In the genomic region with DNA sequence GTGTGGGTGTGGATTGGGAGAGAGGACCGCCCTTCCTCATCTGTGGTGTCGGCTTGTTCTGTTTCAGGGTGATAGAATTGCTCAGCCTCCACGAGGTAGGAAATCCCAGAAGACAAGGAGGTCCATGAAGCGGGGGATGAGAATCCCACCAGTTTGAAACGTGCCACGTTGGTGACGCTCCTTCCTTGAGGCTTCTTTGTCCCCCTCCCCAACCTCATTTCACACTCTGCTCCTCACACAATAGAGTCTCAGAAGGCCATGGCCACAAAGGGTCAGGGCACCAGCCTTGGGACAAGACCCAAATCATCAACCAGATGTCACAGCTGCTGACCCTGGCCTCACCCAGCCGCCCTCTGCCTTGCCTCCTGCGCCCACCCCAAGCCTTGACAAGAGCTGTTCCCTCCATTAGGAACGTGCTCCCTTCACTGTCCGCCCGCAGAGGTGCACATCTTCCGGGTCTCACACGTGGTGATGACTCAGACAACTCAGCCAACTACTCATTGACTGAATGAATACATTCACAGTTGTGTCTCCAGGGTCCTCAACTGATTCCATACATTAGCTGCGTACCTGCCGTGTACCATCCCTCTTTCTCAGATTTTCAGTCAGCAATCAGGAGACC, we compare ENCODE assay signal across 1 cellular context.
TF ChIP-seq lines count a peak whose summit lies in the region.

No MANE protein-coding gene starts in this region.

TF ChIP-seq in HepG2, 621 proteins besides CTCF, POLR2A, EP300 and RAD21 (continued from another document):
- TF ChIP-seq, protein P1, sequence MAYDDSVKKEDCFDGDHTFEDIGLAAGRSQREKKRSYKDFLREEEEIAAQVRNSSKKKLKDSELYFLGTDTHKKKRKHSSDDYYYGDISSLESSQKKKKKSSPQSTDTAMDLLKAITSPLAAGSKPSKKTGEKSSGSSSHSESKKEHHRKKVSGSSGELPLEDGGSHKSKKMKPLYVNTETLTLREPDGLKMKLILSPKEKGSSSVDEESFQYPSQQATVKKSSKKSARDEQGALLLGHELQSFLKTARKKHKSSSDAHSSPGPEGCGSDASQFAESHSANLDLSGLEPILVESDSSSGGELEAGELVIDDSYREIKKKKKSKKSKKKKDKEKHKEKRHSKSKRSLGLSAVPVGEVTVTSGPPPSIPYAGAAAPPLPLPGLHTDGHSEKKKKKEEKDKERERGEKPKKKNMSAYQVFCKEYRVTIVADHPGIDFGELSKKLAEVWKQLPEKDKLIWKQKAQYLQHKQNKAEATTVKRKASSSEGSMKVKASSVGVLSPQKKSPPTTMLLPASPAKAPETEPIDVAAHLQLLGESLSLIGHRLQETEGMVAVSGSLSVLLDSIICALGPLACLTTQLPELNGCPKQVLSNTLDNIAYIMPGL (CRISPR knock-in tag; IDR thresholded peaks at IDR 0.05; ENCODE audit: borderline replicate concordance in 1 of 2, low read depth in 1 of 2), result no peak
- no peak for TF ChIP-seq HMGA1 (CRISPR knock-in tag; conservative IDR thresholded peaks at IDR 0.05)
- no peak for TF ChIP-seq NCOA2 (CRISPR knock-in tag; IDR thresholded peaks at IDR 0.05)
- peak; percentile 42; the same call in 1 of the 2 replicates for TF ChIP-seq FOSL1 (CRISPR knock-in tag; IDR thresholded peaks at IDR 0.05; ENCODE audit: borderline replicate concordance)
- peak; percentile 34; the same call in 1 of the 2 replicates for TF ChIP-seq MYC (CRISPR knock-in tag; IDR thresholded peaks at IDR 0.05; ENCODE audit: borderline replicate concordance)
- TF ChIP-seq ZSCAN9 (CRISPR knock-in tag; IDR thresholded peaks at IDR 0.05; ENCODE audit: borderline replicate concordance), result no peak
- TF ChIP-seq, protein P2, sequence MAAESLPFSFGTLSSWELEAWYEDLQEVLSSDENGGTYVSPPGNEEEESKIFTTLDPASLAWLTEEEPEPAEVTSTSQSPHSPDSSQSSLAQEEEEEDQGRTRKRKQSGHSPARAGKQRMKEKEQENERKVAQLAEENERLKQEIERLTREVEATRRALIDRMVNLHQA (CRISPR knock-in tag; IDR thresholded peaks at IDR 0.05), result no peak
- TF ChIP-seq, protein P3, sequence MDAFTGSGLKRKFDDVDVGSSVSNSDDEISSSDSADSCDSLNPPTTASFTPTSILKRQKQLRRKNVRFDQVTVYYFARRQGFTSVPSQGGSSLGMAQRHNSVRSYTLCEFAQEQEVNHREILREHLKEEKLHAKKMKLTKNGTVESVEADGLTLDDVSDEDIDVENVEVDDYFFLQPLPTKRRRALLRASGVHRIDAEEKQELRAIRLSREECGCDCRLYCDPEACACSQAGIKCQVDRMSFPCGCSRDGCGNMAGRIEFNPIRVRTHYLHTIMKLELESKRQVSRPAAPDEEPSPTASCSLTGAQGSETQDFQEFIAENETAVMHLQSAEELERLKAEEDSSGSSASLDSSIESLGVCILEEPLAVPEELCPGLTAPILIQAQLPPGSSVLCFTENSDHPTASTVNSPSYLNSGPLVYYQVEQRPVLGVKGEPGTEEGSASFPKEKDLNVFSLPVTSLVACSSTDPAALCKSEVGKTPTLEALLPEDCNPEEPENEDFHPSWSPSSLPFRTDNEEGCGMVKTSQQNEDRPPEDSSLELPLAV (CRISPR knock-in tag; conservative IDR thresholded peaks at IDR 0.05; ENCODE audit: low read depth), result no peak
- TF ChIP-seq, protein P4, sequence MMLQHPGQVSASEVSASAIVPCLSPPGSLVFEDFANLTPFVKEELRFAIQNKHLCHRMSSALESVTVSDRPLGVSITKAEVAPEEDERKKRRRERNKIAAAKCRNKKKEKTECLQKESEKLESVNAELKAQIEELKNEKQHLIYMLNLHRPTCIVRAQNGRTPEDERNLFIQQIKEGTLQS (CRISPR knock-in tag; IDR thresholded peaks at IDR 0.05), result peak; percentile 39; the same call in 1 of the 2 replicates
- TF ChIP-seq ZNF124 (CRISPR knock-in tag; IDR thresholded peaks at IDR 0.05), result no peak
TF ChIP-seq in HepG2: peak in this region for 24.
